In genomic region chr18:23452728-23453656, GRCh38 we compare ENCODE assay signal across 1 cellular context.
A peak's percentile ranks its signal among the peaks of the same experiment; 100 is the strongest.
TF ChIP-seq lines count a peak whose summit lies in the region.

RIOK3 (plus strand) TSS chr18:23453287; CDS start chr18:23453440, 153 bp downstream.

TF ChIP-seq in WTC11, 78 proteins besides CTCF, POLR2A, EP300 and RAD21 (continued from another document):
- TF ChIP-seq PRDM15 (CRISPR knock-in tag; IDR thresholded peaks at IDR 0.05) (0 out of 2 replicates have a peak, but pooled peaks have one; percentile 35), FOXP4 (CRISPR knock-in tag; IDR thresholded peaks at IDR 0.05) (peak; percentile 58; the same call in 1 of the 2 replicates), USF1 (CRISPR knock-in tag; IDR thresholded peaks at IDR 0.05) (peak; percentile 89), ARID4B (CRISPR knock-in tag; IDR thresholded peaks at IDR 0.05; ENCODE audit: borderline replicate concordance) (0 out of 2 replicates have a peak, but pooled peaks have one; percentile 78)
